9 cellular contexts compared by ENCODE assay signal in genomic region chr10:119370972-119371703, GRCh38.
DNase-seq lines count a peak whose midpoint lies in the region; ATAC-seq, FAIRE-seq and TF ChIP-seq lines count a peak whose summit lies in the region.
"Had no signal": no experiment of that assay in that cellular context is flagged by ENCODE, and none has a peak within 500 bp of the region (broad histone marks: within the 10 kb centered on the region; RNA-seq: fewer than 3 reads in every experiment).

No MANE protein-coding gene starts in this region.

- DNase-seq in mesothelial cell of epicardium (ENCODE audit: low spot score in 2 of 2, unreplicated experiment in 2 of 2), result peak in 1 of 2 experiments; percentile 47
- peak in 1 of 2 donors; percentile 46 for DNase-seq in uterus
- no peak for DNase-seq in GM19238 (ENCODE audit: insufficient read length, low spot score)
- DNase-seq: anterior cingulate cortex, NCI-H1694 treated with DMSO at 0.1 percent for 48 hours had no signal

- H3K27ac Mint-ChIP-seq in mesothelial cell of epicardium, result peak overlapping the region; percentile 91

- H3K27ac ChIP-seq in OCI-LY3 (ENCODE audit: low read length) (no peak overlapping the region), uterus (peak overlapping the region; percentile 57 to 68)

- H3K4me3 Mint-ChIP-seq in mesothelial cell of epicardium, result peak overlapping the region; percentile 40

- no peak overlapping the region for H3K9ac ChIP-seq in OCI-LY3 (ENCODE audit: low read length)

- H3K4me3 ChIP-seq in OCI-LY3 (ENCODE audit: low read length) (no peak overlapping the region), uterus (no peak overlapping the region)

- ATAC-seq in GM19395 (IDR thresholded peaks at IDR 0.05; ENCODE audit: unreplicated experiment) (no peak), HG02623 (IDR thresholded peaks at IDR 0.05; ENCODE audit: unreplicated experiment) (no peak)

- no peak for TF ChIP-seq POLR2A in uterus (IDR thresholded peaks at IDR 0.05)

- intact Hi-C loops in uterus (cut with DNase I; ENCODE audit: low total_unique reads), result no loop called here

- H3K36me3 ChIP-seq in OCI-LY3 (replicated peaks; ENCODE audit: low read depth, low read length) (peaks cover 4% of the 10 kb centered on the region), uterus (no peaks in the 10 kb centered on the region)

- peaks cover 5% of the 10 kb centered on the region for H4K20me1 ChIP-seq in OCI-LY3 (ENCODE audit: insufficient read depth, low read length)

- H3K36me3 Mint-ChIP-seq in mesothelial cell of epicardium, result no peaks in the 10 kb centered on the region

- H3K9me3 Mint-ChIP-seq in mesothelial cell of epicardium, result no peaks in the 10 kb centered on the region

- no peaks in the 10 kb centered on the region for H3K27me3 Mint-ChIP-seq in mesothelial cell of epicardium (ENCODE audit: low read depth)

- peak; percentile 79 for FAIRE-seq in endometrium (lab: Jason Lieb, UNC)

- peaks cover 35% of the 10 kb centered on the region for H3K4me1 Mint-ChIP-seq in mesothelial cell of epicardium

- peak overlapping the region; percentile 68 for H3K4me2 ChIP-seq in OCI-LY3 (ENCODE audit: low read length)

- H3K27me3 ChIP-seq in OCI-LY3 (ENCODE audit: low read depth, low read length) (peaks cover 19% of the 10 kb centered on the region), uterus (peaks cover 0 to 3% of the 10 kb centered on the region in 2 donors)

- H3K79me2 ChIP-seq in OCI-LY3 (ENCODE audit: low read length), result no peaks in the 10 kb centered on the region

- H2AFZ ChIP-seq in OCI-LY3 (ENCODE audit: low read depth, low read length), result no peak overlapping the region

- H3K9me3 ChIP-seq in OCI-LY3 (ENCODE audit: insufficient read depth, low read length) (peaks cover 6% of the 10 kb centered on the region; the same call in 1 of the 2 replicates), uterus (no peaks in the 10 kb centered on the region)

- TF ChIP-seq CTCF in OCI-LY3 (IDR thresholded peaks at IDR 0.05; ENCODE audit: low read depth, low read length) (no peak), mesothelial cell of epicardium (IDR thresholded peaks at IDR 0.05; ENCODE audit: unreplicated experiment) (no peak), uterus (IDR thresholded peaks at IDR 0.05) (no peak)

- H3K4me1 ChIP-seq in OCI-LY3 (ENCODE audit: low read length) (peaks cover 55% of the 10 kb centered on the region), uterus (peaks cover 5 to 9% of the 10 kb centered on the region in 2 donors)
